Comparison of ENCODE assay signal across 28 cellular contexts in the genomic region with DNA sequence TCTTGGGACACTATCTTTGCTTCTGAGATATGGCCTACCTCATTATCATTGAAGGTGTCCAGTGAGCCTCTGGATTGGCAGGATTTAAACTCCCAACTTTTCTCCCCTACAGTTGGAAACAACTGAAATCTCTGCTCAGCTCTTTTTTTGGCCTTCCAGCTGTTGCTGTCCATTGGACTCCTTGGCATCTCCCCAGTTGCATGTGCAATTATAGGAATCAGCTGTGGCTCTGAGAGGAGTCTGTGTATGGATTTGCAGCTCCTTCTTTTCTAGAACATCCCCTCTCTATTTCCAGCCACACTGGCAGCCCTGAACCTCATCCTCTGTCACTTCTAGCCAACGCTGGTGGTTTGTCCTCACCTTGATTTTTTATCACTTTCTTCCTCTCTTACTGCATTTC. TPM values are rescaled to one million over a fixed set of nuclear protein-coding genes. Genes with fewer than 3 reads are reported as not detected.
DNase-seq lines count a peak whose midpoint lies in the region; ATAC-seq and TF ChIP-seq lines count a peak whose summit lies in the region.
"Had no signal": no experiment of that assay in that cellular context is flagged by ENCODE, and none has a peak within 500 bp of the region (broad histone marks: within the 10 kb centered on the region; RNA-seq: fewer than 3 reads in every experiment).

No MANE protein-coding gene starts in this region.

- peak overlapping the region; percentile 60 to 80 (median 66) for H3K27ac ChIP-seq in gastrocnemius medialis
- H3K27ac ChIP-seq: BLaER1 treated with 17β-estradiol and CSF1 and Interleukin-3, amounts not matched to agents 10 nM and 100 nM; breast epithelium; foreskin keratinocyte; stomach; vagina had no signal

- H3K4me1 ChIP-seq in gastrocnemius medialis: peaks cover 33 to 53% of the 10 kb centered on the region in 2 donors
- H3K4me1 ChIP-seq: breast epithelium, foreskin keratinocyte had no signal

- no peak for DNase-seq in CD14-positive monocyte (ENCODE audit: low spot score)
- no peak for DNase-seq in T-helper 17 cell
- peak; percentile 38 for DNase-seq in fibroblast of pulmonary artery (ENCODE audit: low read depth)
- DNase-seq in gastrocnemius medialis: peak; percentile 65 to 77
- DNase-seq in stimulated activated naive CD8-positive, alpha-beta T cell treated with anti-CD3 and anti-CD28 coated beads, Interleukin-15, amount 100 ng/mL, for 72 hours: no peak
- DNase-seq in omental fat pad (ENCODE audit: low spot score): no peak
- no peak for DNase-seq in lower leg skin (ENCODE audit: low spot score in 2 of 2)
- DNase-seq: activated CD4-positive, alpha-beta T cell treated with anti-CD3 and anti-CD28 coated beads, Interleukin-2, amount 10 ng/mL, durations not matched to agents 24 days and 14 days; activated CD8-positive, alpha-beta memory T cell treated with anti-CD3 and anti-CD28 coated beads for 24 hours; activated T-cell treated with anti-CD3 and anti-CD28 coated beads for 4 hours; DMS153; effector CD4-positive, alpha-beta T cell; foreskin keratinocyte; mucosa of descending colon; NCI-H1048; NCI-H187 treated with DMSO at 0.1 percent for 48 hours; NCI-H2171 treated with DMSO at 0.1 percent for 48 hours; NCI-H510A; nephron progenitor cell; RPMI8226; stomach; T-cell had no signal

- H3K27me3 ChIP-seq in gastrocnemius medialis: no peaks in the 10 kb centered on the region
- H3K27me3 ChIP-seq: BLaER1 treated with 17β-estradiol and CSF1 and Interleukin-3, amounts not matched to agents 10 nM and 100 nM; breast epithelium; foreskin keratinocyte; stomach; vagina had no signal

- peaks cover 18 to 30% of the 10 kb centered on the region in 2 donors for H3K36me3 Mint-ChIP-seq in CD14-positive monocyte
- peaks cover 8% of the 10 kb centered on the region for H3K36me3 Mint-ChIP-seq in T-helper 17 cell (ENCODE audit: low read depth)

- ATAC-seq in T-helper 17 cell (no peak), gastrocnemius medialis (peak; percentile 90 to 93), omental fat pad (ENCODE audit: low FRiP score) (no peak)
- no peak for ATAC-seq in stimulated activated naive CD8-positive, alpha-beta T cell treated with anti-CD3 and anti-CD28 coated beads, Interleukin-15, amount 100 ng/mL, for 72 hours
- ATAC-seq: foreskin keratinocyte, mucosa of descending colon, T-cell, WTC11 had no signal

- WGBS in lower leg skin, 2 donors: 77 to 81% methylated on average over 1 of the region's 1 CpG

- in situ Hi-C loops in gastrocnemius medialis (cut with MboI; ENCODE audit: low sequenced_read_pairs in 4 of 4): no loop called here

- H3K36me3 ChIP-seq in gastrocnemius medialis: no peaks in the 10 kb centered on the region
- H3K36me3 ChIP-seq: breast epithelium, vagina had no signal

- TF ChIP-seq CTCF in CD14-positive monocyte (IDR thresholded peaks at IDR 0.05) (no peak), fibroblast of pulmonary artery (IDR thresholded peaks at IDR 0.05; ENCODE audit: low read length, missing control alignments) (no peak), gastrocnemius medialis (IDR thresholded peaks at IDR 0.05 in 4 of 5, conservative IDR thresholded peaks at IDR 0.05 in 1 of 5) (no peak), omental fat pad (IDR thresholded peaks at IDR 0.05) (no peak), lower leg skin (IDR thresholded peaks at IDR 0.05) (no peak)

- H3K27me3 Mint-ChIP-seq in CD14-positive monocyte (ENCODE audit: low read depth in 3 of 3) (no peaks in the 10 kb centered on the region), T-helper 17 cell (no peaks in the 10 kb centered on the region)
- H3K27me3 Mint-ChIP-seq in stimulated activated naive CD8-positive, alpha-beta T cell treated with anti-CD3 and anti-CD28 coated beads, Interleukin-15, amount 100 ng/mL, for 72 hours: no peaks in the 10 kb centered on the region
- H3K27me3 Mint-ChIP-seq: activated CD4-positive, alpha-beta T cell treated with anti-CD3 and anti-CD28 coated beads, Interleukin-2, amount 10 ng/mL, durations not matched to agents 24 days and 14 days; activated naive CD4-positive, alpha-beta T cell treated with anti-CD3 and anti-CD28 coated beads, Interleukin-2, amount 50 U/mL, for 24 hours; T-cell had no signal

- no peak for TF ChIP-seq POLR2A in gastrocnemius medialis (IDR thresholded peaks at IDR 0.05)
- no peak for TF ChIP-seq POLR2A in lower leg skin (IDR thresholded peaks at IDR 0.05)

- H3K4me3 Mint-ChIP-seq in CD14-positive monocyte (no peak overlapping the region), T-helper 17 cell (no peak overlapping the region)
- no peak overlapping the region for H3K4me3 Mint-ChIP-seq in stimulated activated naive CD8-positive, alpha-beta T cell treated with anti-CD3 and anti-CD28 coated beads, Interleukin-15, amount 100 ng/mL, for 72 hours
- H3K4me3 Mint-ChIP-seq: activated CD4-positive, alpha-beta T cell treated with anti-CD3 and anti-CD28 coated beads, Interleukin-2, amount 10 ng/mL, durations not matched to agents 24 days and 14 days; activated naive CD4-positive, alpha-beta T cell treated with anti-CD3 and anti-CD28 coated beads, Interleukin-2, amount 50 U/mL, for 24 hours; nephron progenitor cell; T-cell; WTC11 had no signal

- no peaks in the 10 kb centered on the region for H3K9me3 ChIP-seq in T-helper 17 cell (ENCODE audit: control insufficient read depth, low read length, poor library complexity, severe bottlenecking)
- H3K9me3 ChIP-seq in gastrocnemius medialis: no peaks in the 10 kb centered on the region
- H3K9me3 ChIP-seq: BLaER1 treated with 17β-estradiol and CSF1 and Interleukin-3, amounts not matched to agents 10 nM and 100 nM; breast epithelium; mucosa of descending colon; stomach; vagina had no signal

- peaks cover 0 to 3% (median 0%) of the 10 kb centered on the region in 7 donors for H3K9me3 Mint-ChIP-seq in CD14-positive monocyte
- no peaks in the 10 kb centered on the region for H3K9me3 Mint-ChIP-seq in stimulated activated naive CD8-positive, alpha-beta T cell treated with anti-CD3 and anti-CD28 coated beads, Interleukin-15, amount 100 ng/mL, for 72 hours
- H3K9me3 Mint-ChIP-seq: activated CD4-positive, alpha-beta T cell treated with anti-CD3 and anti-CD28 coated beads, Interleukin-2, amount 10 ng/mL, durations not matched to agents 24 days and 14 days; activated naive CD4-positive, alpha-beta T cell treated with anti-CD3 and anti-CD28 coated beads, Interleukin-2, amount 50 U/mL, for 24 hours; activated T-helper 2 cell treated with anti-CD3 and anti-CD28 coated beads, Interferon-gamma antibody, Interleukin-2, Interleukin-4, amounts not matched to agents 10 μg/mL and 5 μg/mL and 100 μg/mL, durations not matched to agents 14 hours and 24 hours and 36 hours; nephron progenitor cell; T-cell; WTC11 had no signal

- H3K27ac Mint-ChIP-seq in CD14-positive monocyte (peak overlapping the region in 5 of 7 donors; percentile 16 to 56 (median 37)), T-helper 17 cell (peak overlapping the region; percentile 54)
- peak overlapping the region in 1 of 2 donors; percentile 45 for H3K27ac Mint-ChIP-seq in stimulated activated naive CD8-positive, alpha-beta T cell treated with anti-CD3 and anti-CD28 coated beads, Interleukin-15, amount 100 ng/mL, for 72 hours
- H3K27ac Mint-ChIP-seq: activated CD4-positive, alpha-beta T cell treated with anti-CD3 and anti-CD28 coated beads, Interleukin-2, amount 10 ng/mL, durations not matched to agents 24 days and 14 days; activated naive CD4-positive, alpha-beta T cell treated with anti-CD3 and anti-CD28 coated beads, Interleukin-2, amount 50 U/mL, for 24 hours; activated T-helper 2 cell treated with anti-CD3 and anti-CD28 coated beads, Interferon-gamma antibody, Interleukin-2, Interleukin-4, amounts not matched to agents 10 μg/mL and 5 μg/mL and 100 μg/mL, durations not matched to agents 14 hours and 24 hours and 36 hours; nephron progenitor cell; T-cell; WTC11 had no signal

- intact Hi-C loops in CD14-positive monocyte (cut with micrococcal nuclease): no loop called here
- intact Hi-C loops in gastrocnemius medialis (cut with DNase I; ENCODE audit: low total_unique reads): loop anchor here (1.0 to 2.0 kb wide), 2 partner anchors 19 to 20 kb away; no protein-coding TSS in a partner anchor
- intact Hi-C loops in lower leg skin (cut with DNase I; ENCODE audit: low total_unique reads): no loop called here

- H3K4me3 ChIP-seq in fibroblast of pulmonary artery (replicated peaks; ENCODE audit: low read depth, low read length) (no peak overlapping the region), gastrocnemius medialis (no peak overlapping the region), lower leg skin (ENCODE audit: low read depth, poor library complexity, severe bottlenecking) (no peak overlapping the region)
- H3K4me3 ChIP-seq: BLaER1 treated with 17β-estradiol and CSF1 and Interleukin-3, amounts not matched to agents 10 nM and 100 nM; breast epithelium; mucosa of descending colon; stomach; vagina had no signal

- H3K4me1 Mint-ChIP-seq in CD14-positive monocyte: peaks cover 15% of the 10 kb centered on the region
- peaks cover 48% of the 10 kb centered on the region for H3K4me1 Mint-ChIP-seq in T-helper 17 cell
- H3K4me1 Mint-ChIP-seq in stimulated activated naive CD8-positive, alpha-beta T cell treated with anti-CD3 and anti-CD28 coated beads, Interleukin-15, amount 100 ng/mL, for 72 hours: peaks cover 43% of the 10 kb centered on the region
- H3K4me1 Mint-ChIP-seq: nephron progenitor cell had no signal

RNA-seq across cellular contexts. Expression of a gene that starts 21.2 kb away (rescaled TPM):
- polyA plus RNA-seq in CD14-positive monocyte: 10 to 100 TPM in 1 of 2 donors, 1 to 10 TPM in 1; 9.8 to 10.6 TPM
- total RNA-seq in T-helper 17 cell (10 to 100 TPM; 21.7 to 22.4 TPM), gastrocnemius medialis (10 to 100 TPM in 1 of 4 donors, 1 to 10 TPM in 3; 8.0 to 10.9 (median 9.3) TPM), omental fat pad (10 to 100 TPM; 16.7 to 28.1 (median 19.6) TPM), lower leg skin (10 to 100 TPM; 18.3 to 21.6 (median 20.1) TPM)

RNA-seq across cellular contexts. Expression of a gene that starts 58.3 kb away (rescaled TPM):
- 10 to 100 TPM in 1 of 2 donors, 1 to 10 TPM in 1; 8.5 to 14.3 TPM for polyA plus RNA-seq in CD14-positive monocyte
- total RNA-seq in T-helper 17 cell: 10 to 100 TPM; 23.7 to 30.8 TPM
- total RNA-seq in gastrocnemius medialis: 10 to 100 TPM; 30.4 to 37.7 (median 32.8) TPM
- total RNA-seq in omental fat pad: 10 to 100 TPM; 21.4 to 26.8 (median 23.6) TPM
- total RNA-seq in lower leg skin: 10 to 100 TPM in 3 of 4 donors, 1 to 10 TPM in 1; 9.4 to 13.0 (median 11.0) TPM

Comparison
In these comparisons a context has a peak if more than half of its experiments do, and no peak if none do; other contexts are left out.
1. DNase-seq: peak in fibroblast of pulmonary artery (single experiment) and gastrocnemius medialis (2 of 2); none in CD14-positive monocyte (single experiment), T-helper 17 cell (0 of 3), stimulated activated naive CD8-positive, alpha-beta T cell treated with anti-CD3 and anti-CD28 coated beads, Interleukin-15, amount 100 ng/mL, for 72 hours (0 of 2), omental fat pad (single experiment) and lower leg skin (0 of 2).
2. ATAC-seq: peak in gastrocnemius medialis (2 of 2); none in T-helper 17 cell (single experiment), stimulated activated naive CD8-positive, alpha-beta T cell treated with anti-CD3 and anti-CD28 coated beads, Interleukin-15, amount 100 ng/mL, for 72 hours (single experiment) and omental fat pad (single experiment).